In genomic region chr1:203426870-203427269, GRCh38 we compare ENCODE assay signal across 16 cellular contexts. TPM values are rescaled to one million over a fixed set of nuclear protein-coding genes. Genes with fewer than 3 reads are reported as not detected.
DNase-seq lines count a peak whose midpoint lies in the region; ATAC-seq lines count a peak whose summit lies in the region.
"Had no signal": no experiment of that assay in that cellular context is flagged by ENCODE, and none has a peak within 500 bp of the region (broad histone marks: within the 10 kb centered on the region; RNA-seq: fewer than 3 reads in every experiment).

No MANE protein-coding gene starts in this region.

- peaks cover 22 to 51% of the 10 kb centered on the region in 2 donors for H3K27me3 Mint-ChIP-seq in stimulated activated naive B cell treated with anti-CD40 and anti-IgM and Interleukin-4, amounts not matched to agents 10 μg/mL and 1 μg/mL and 100 μg/mL, for 72 hours

- peaks cover 21 to 45% of the 10 kb centered on the region in 2 donors for H3K4me1 Mint-ChIP-seq in stimulated activated naive B cell treated with anti-CD40 and anti-IgM and Interleukin-4, amounts not matched to agents 10 μg/mL and 1 μg/mL and 100 μg/mL, for 72 hours

- intact Hi-C loops in left colon (cut with DNase I, micrococcal nuclease), result no loop called here

- peak; percentile 59 for ATAC-seq in left colon
- no peak for ATAC-seq in stimulated activated naive B cell treated with anti-CD40 and anti-IgM and Interleukin-4, amounts not matched to agents 10 μg/mL and 1 μg/mL and 100 μg/mL, for 72 hours (replicated peaks)
- no peak for ATAC-seq in GM18861 (IDR thresholded peaks at IDR 0.05; ENCODE audit: unreplicated experiment)

- no peaks in the 10 kb centered on the region for H3K36me3 Mint-ChIP-seq in stimulated activated naive B cell treated with anti-CD40 and anti-IgM and Interleukin-4, amounts not matched to agents 10 μg/mL and 1 μg/mL and 100 μg/mL, for 72 hours
- H3K36me3 Mint-ChIP-seq: CD14-positive monocyte had no signal

- no peak overlapping the region for H3K4me3 Mint-ChIP-seq in stimulated activated naive B cell treated with anti-CD40 and anti-IgM and Interleukin-4, amounts not matched to agents 10 μg/mL and 1 μg/mL and 100 μg/mL, for 72 hours
- H3K4me3 Mint-ChIP-seq: CD14-positive monocyte had no signal

- DNase-seq in HT-29 (ENCODE audit: low spot score), result peak; percentile 5
- peak; percentile 10 for DNase-seq in NCI-H774 (lab: John Stamatoyannopoulos, UW)
- DNase-seq in left colon, result peak; percentile 66 to 76
- no peak for DNase-seq in stimulated activated naive B cell treated with anti-CD40 and anti-IgM and Interleukin-4, amounts not matched to agents 10 μg/mL and 1 μg/mL and 100 μg/mL, for 72 hours
- DNase-seq in islet precursor cell, result no peak
- DNase-seq in SIG-M5 (lab: John Stamatoyannopoulos, UW), result no peak
- DNase-seq: ACHN, AML-193, DMS79 treated with DMSO at 0.1 percent for 48 hours, GOT3, KG1, NCI-H1417 treated with DMSO at 0.1 percent for 48 hours, NCI-H2029 treated with DMSO at 0.1 percent for 48 hours had no signal

- H3K27ac Mint-ChIP-seq in stimulated activated naive B cell treated with anti-CD40 and anti-IgM and Interleukin-4, amounts not matched to agents 10 μg/mL and 1 μg/mL and 100 μg/mL, for 72 hours, result peak overlapping the region; percentile 31

- H3K9me3 Mint-ChIP-seq in stimulated activated naive B cell treated with anti-CD40 and anti-IgM and Interleukin-4, amounts not matched to agents 10 μg/mL and 1 μg/mL and 100 μg/mL, for 72 hours, result no peaks in the 10 kb centered on the region
- H3K9me3 Mint-ChIP-seq: CD14-positive monocyte had no signal

RNA-seq across cellular contexts. Expression of gene PRELP, which starts 48.7 kb away (rescaled TPM):
- total RNA-seq in HT-29 (2014; rRNA removed; shearing (Covaris generic)), result 0.13 TPM in 1 of 2 replicates, not detected in the other
- total RNA-seq in left colon, result 10 to 100 TPM in 1 of 2 donors, 1 to 10 TPM in 1; 6.6 to 19.7 TPM
- total RNA-seq: G401 had no signal

Comparison
In these comparisons a context has a peak if more than half of its experiments do, and no peak if none do; other contexts are left out.
1. DNase-seq: peak in HT-29 (single experiment), NCI-H774 (single experiment) and left colon (2 of 2); none in stimulated activated naive B cell treated with anti-CD40 and anti-IgM and Interleukin-4, amounts not matched to agents 10 μg/mL and 1 μg/mL and 100 μg/mL, for 72 hours (single experiment), islet precursor cell (single experiment) and SIG-M5 (single experiment).